ENCODE assay signal across 7 cellular contexts in genomic region chr12:121536929-121537813, GRCh38. TPM values are rescaled to one million over a fixed set of nuclear protein-coding genes. Genes with fewer than 3 reads are reported as not detected.
DNase-seq lines count a peak whose midpoint lies in the region; ATAC-seq, FAIRE-seq and TF ChIP-seq lines count a peak whose summit lies in the region.

No MANE protein-coding gene starts in this region.

- H3K4me1 Mint-ChIP-seq in T-cell, result peaks cover 40 to 52% (median 44%) of the 10 kb centered on the region in 3 donors
- peaks cover 58% of the 10 kb centered on the region for H3K4me1 Mint-ChIP-seq in brain

- CTCF ChIA-PET in T-cell (lab: Charles Lee), result interaction anchor here in 1 of 2 donors (0.6 to 1.5 kb wide), 4 partner anchors 15 to 135 kb away, joined by 3 to 5 read pairs (median 4); no protein-coding TSS in a partner anchor

- intact Hi-C loops in sciatic nerve (cut with DNase I), result no loop called here

- peaks cover 31% of the 10 kb centered on the region for H3K4me1 ChIP-seq in HAP-1
- H3K4me1 ChIP-seq in iPS-15b (ENCODE audit: control insufficient read depth, insufficient read depth, low read length), result peaks cover 22% of the 10 kb centered on the region

- H3K27ac Mint-ChIP-seq in T-cell (peak overlapping the region; percentile 96 to 97), brain (peak overlapping the region; percentile 81 to 98 (median 92))

- H3K9me3 ChIP-seq in HAP-1 (no peaks in the 10 kb centered on the region), iPS-15b (ENCODE audit: control insufficient read depth, insufficient read depth, low read length) (no peaks in the 10 kb centered on the region)

- H3K27me3 ChIP-seq in HAP-1 (ENCODE audit: low read depth) (no peaks in the 10 kb centered on the region), iPS-15b (ENCODE audit: control insufficient read depth, insufficient read depth, low read length) (no peaks in the 10 kb centered on the region)

- POLR2A ChIA-PET in T-cell (lab: Charles Lee), result interaction anchor here (0.6 to 0.9 kb wide), 2 partner anchors 42 to 1654 kb away, joined by 3 to 11 read pairs; no protein-coding TSS in a partner anchor

- peak; percentile 67; the same call in 1 of the 2 replicates for TF ChIP-seq POLR2A in GM12891 (IDR thresholded peaks at IDR 0.05; ENCODE audit: low read depth, low read length)

- H3K36me3 ChIP-seq in HAP-1 (replicated peaks) (peaks cover 13% of the 10 kb centered on the region), iPS-15b (ENCODE audit: control insufficient read depth, insufficient read depth, low read length) (peaks cover 13% of the 10 kb centered on the region)

- FAIRE-seq in GM12891 (lab: Jason Lieb, UNC), result peak; percentile 97

- ATAC-seq in T-cell (replicated peaks in 1 of 4) (peak; percentile 9 to 35 (median 22)), sciatic nerve (peak; percentile 81)

- peaks cover 10% of the 10 kb centered on the region for H3K36me3 Mint-ChIP-seq in T-cell
- peaks cover 14% of the 10 kb centered on the region for H3K36me3 Mint-ChIP-seq in brain

- TF ChIP-seq CTCF in LNCaP clone FGC (IDR thresholded peaks at IDR 0.05; ENCODE audit: control insufficient read depth, extremely low read depth, insufficient read depth) (no peak), brain (conservative IDR thresholded peaks at IDR 0.05) (no peak)

- no peaks in the 10 kb centered on the region for H3K27me3 Mint-ChIP-seq in T-cell
- no peaks in the 10 kb centered on the region for H3K27me3 Mint-ChIP-seq in brain

- H3K4me3 Mint-ChIP-seq in T-cell, result peak overlapping the region; percentile 76 to 84 (median 78)
- peak overlapping the region; percentile 85 to 89 (median 87) for H3K4me3 Mint-ChIP-seq in brain

- no peak overlapping the region for H3K9ac ChIP-seq in iPS-15b (ENCODE audit: low read depth, low read length)

- DNase-seq in GM12891 (ENCODE audit: insufficient read length, low spot score) (peak; percentile 77), HAP-1 (ENCODE audit: low spot score in 2 of 2) (peak; percentile 45 to 78), LNCaP clone FGC (ENCODE audit: low read depth) (peak; percentile 33), T-cell (peak in 31 of 34 experiments; percentile 17 to 70 (median 41)), sciatic nerve (ENCODE audit: low spot score) (peak; percentile 93)

- in situ Hi-C loops in HAP-1 (cut with MboI; ENCODE audit: low sequenced_read_pairs), result no loop called here

- peak overlapping the region; percentile 36 for H3K4me3 ChIP-seq in HAP-1
- peak overlapping the region; percentile 65 for H3K4me3 ChIP-seq in LNCaP clone FGC (ENCODE audit: low read depth, low read length)
- peak overlapping the region; percentile 49 for H3K4me3 ChIP-seq in iPS-15b (ENCODE audit: low read depth, low read length)

- H3K9me3 Mint-ChIP-seq in T-cell (no peaks in the 10 kb centered on the region), brain (no peaks in the 10 kb centered on the region)

TF ChIP-seq in GM12891, 5 proteins besides CTCF, POLR2A, EP300 and RAD21:
- peak; percentile 93 for TF ChIP-seq PAX5 (IDR thresholded peaks at IDR 0.05; ENCODE audit: insufficient read depth, low read length, severe bottlenecking)
- TF ChIP-seq POLR2AphosphoS5 (IDR thresholded peaks at IDR 0.05; ENCODE audit: low read depth, low read length), result no peak
- TF ChIP-seq SPI1 (IDR thresholded peaks at IDR 0.05; ENCODE audit: low read depth, low read length), result peak; percentile 53; the same call in 1 of the 2 replicates
- 0 out of 2 replicates have a peak, but pooled peaks have one; percentile 9 for TF ChIP-seq POU2F2 (IDR thresholded peaks at IDR 0.05; ENCODE audit: low read depth, low read length)
- peak; percentile 21; the same call in 1 of the 2 replicates for TF ChIP-seq TAF1 (IDR thresholded peaks at IDR 0.05; ENCODE audit: low read depth, low read length)

RNA-seq across cellular contexts. Expression of gene KDM2B, which starts 43.7 kb away (rescaled TPM):
- 68.9 TPM for polyA plus RNA-seq in GM12891 (2012; ENCODE audit: low read depth, missing spikeins)
- total RNA-seq in T-cell (100 to 1,000 TPM in 2 of 5 donors, 10 to 100 TPM in 3; 74.1 to 102 (median 95.8) TPM), sciatic nerve (22.9 TPM)
- 29.7 TPM for polyA plus RNA-seq in brain (ENCODE audit: insufficient read depth, low read depth, low replicate concordance)

Comparison
In these comparisons a context has a peak if more than half of its experiments do, and no peak if none do; other contexts are left out.
1. Peak in every context shown above with its lines: DNase-seq, ATAC-seq and H3K4me3 ChIP-seq.
2. DNase-seq: peak in every context shown above with its lines; median percentile 93 in sciatic nerve; 77 in GM12891; 62 in HAP-1; 41 in T-cell; 33 in LNCaP clone FGC.